ENCODE assay signal across 24 cellular contexts in genomic region chr2:203672856-203673255, GRCh38. TPM values are rescaled to one million over a fixed set of nuclear protein-coding genes. Genes with fewer than 3 reads are reported as not detected.
DNase-seq lines count a peak whose midpoint lies in the region; ATAC-seq and TF ChIP-seq lines count a peak whose summit lies in the region.
"Had no signal": no experiment of that assay in that cellular context is flagged by ENCODE, and none has a peak within 500 bp of the region (broad histone marks: within the 10 kb centered on the region; RNA-seq: fewer than 3 reads in every experiment).

No MANE protein-coding gene starts in this region.

- no peak overlapping the region for H3K4me3 Mint-ChIP-seq in effector memory CD8-positive, alpha-beta T cell
- H3K4me3 Mint-ChIP-seq: CD8-positive, alpha-beta memory T cell; GM23338 had no signal

- TF ChIP-seq CTCF in stomach (IDR thresholded peaks at IDR 0.05) (no peak), A673 (conservative IDR thresholded peaks at IDR 0.05; ENCODE audit: low read depth, low read length) (no peak)

- no peak for TF ChIP-seq POLR2A in stomach (IDR thresholded peaks at IDR 0.05)

- H4K20me1 ChIP-seq in BLaER1 treated with 17β-estradiol and CSF1 and Interleukin-3, amounts not matched to agents 10 nM and 100 nM: no peaks in the 10 kb centered on the region

- H3K36me3 ChIP-seq in BLaER1 treated with 17β-estradiol and CSF1 and Interleukin-3, amounts not matched to agents 10 nM and 100 nM: no peaks in the 10 kb centered on the region; a peak in 1 of 22 replicates
- H3K36me3 ChIP-seq in adipocyte (ENCODE audit: control insufficient read depth, insufficient read depth, low read length, severe bottlenecking) (no peaks in the 10 kb centered on the region), skeletal muscle satellite cell (ENCODE audit: insufficient read depth, low read length) (no peaks in the 10 kb centered on the region), stomach (no peaks in the 10 kb centered on the region), A673 (ENCODE audit: insufficient read depth, low read length, poor library complexity, severe bottlenecking) (no peaks in the 10 kb centered on the region)
- H3K36me3 ChIP-seq: Peyer's patch had no signal

- peaks cover 0 to 5% of the 10 kb centered on the region in 2 donors for H3K9me3 Mint-ChIP-seq in effector memory CD8-positive, alpha-beta T cell
- H3K9me3 Mint-ChIP-seq: CD8-positive, alpha-beta memory T cell had no signal

- DNase-seq in adipocyte (ENCODE audit: low read depth) (peak; percentile 49), NCI-H2029 (lab: John Stamatoyannopoulos, UW) (no peak), stomach (no peak), A673 (ENCODE audit: low spot score) (no peak)
- no peak for DNase-seq in effector memory CD8-positive, alpha-beta T cell
- DNase-seq: ACHN; CD8-positive, alpha-beta memory T cell; DMS53; EL; GF-D8; HCEC 1CT; KBM-7; NCI-H1092 treated with DMSO at 0.1 percent for 48 hours; NCI-H1436 treated with DMSO at 0.1 percent for 48 hours; NCI-H1930; NCI-H226; NCI-H524; NCI-H774; Peyer's patch had no signal

- no peaks in the 10 kb centered on the region for H3K27me3 Mint-ChIP-seq in effector memory CD8-positive, alpha-beta T cell

- H3K36me3 Mint-ChIP-seq in effector memory CD8-positive, alpha-beta T cell (ENCODE audit: insufficient read depth): no peaks in the 10 kb centered on the region

- peak overlapping the region in 1 of 11 experiments; percentile 64; a peak in 2 of 22 replicates for H3K4me2 ChIP-seq in BLaER1 treated with 17β-estradiol and CSF1 and Interleukin-3, amounts not matched to agents 10 nM and 100 nM
- no peak overlapping the region for H3K4me2 ChIP-seq in skeletal muscle satellite cell (ENCODE audit: low read length)
- H3K4me2 ChIP-seq: GM23338 had no signal

- H3K27me3 ChIP-seq in BLaER1 treated with 17β-estradiol and CSF1 and Interleukin-3, amounts not matched to agents 10 nM and 100 nM: no peaks in the 10 kb centered on the region
- H3K27me3 ChIP-seq in adipocyte (replicated peaks; ENCODE audit: control insufficient read depth, insufficient read depth, low read length) (no peaks in the 10 kb centered on the region), skeletal muscle satellite cell (ENCODE audit: control insufficient read depth, insufficient read depth, low read length) (no peaks in the 10 kb centered on the region), stomach (no peaks in the 10 kb centered on the region), A673 (replicated peaks; ENCODE audit: insufficient read depth, low read depth, low read length, poor library complexity) (no peaks in the 10 kb centered on the region)
- H3K27me3 ChIP-seq: Peyer's patch had no signal

- intact Hi-C loops in stomach (cut with DNase I; ENCODE audit: low total_unique reads): no loop called here
- intact Hi-C loops in A673 (cut with micrococcal nuclease; ENCODE audit: unreplicated experiment): no loop called here

- no peak for TF ChIP-seq EP300 in stomach (IDR thresholded peaks at IDR 0.05)

- POLR2A ChIA-PET in A673 (lab: Charles Lee; ENCODE audit: low non-redundant PET): no interaction called here

- peaks cover 3 to 5% of the 10 kb centered on the region in 2 donors for H3K4me1 Mint-ChIP-seq in effector memory CD8-positive, alpha-beta T cell (ENCODE audit: low read depth in 2 of 2)
- H3K4me1 Mint-ChIP-seq: GM23338 had no signal

- ATAC-seq in effector memory CD8-positive, alpha-beta T cell (replicated peaks): no peak
- ATAC-seq: GM23338, SK-N-SH treated with all-trans-retinoic acid at 6 μM for 48 hours had no signal

- peaks cover 27 to 40% (median 34%) of the 10 kb centered on the region in 10 experiments for H3K4me1 ChIP-seq in BLaER1 treated with 17β-estradiol and CSF1 and Interleukin-3, amounts not matched to agents 10 nM and 100 nM
- H3K4me1 ChIP-seq in adipocyte (ENCODE audit: control insufficient read depth, insufficient read depth, low read length): peaks cover 31% of the 10 kb centered on the region
- peaks cover 51% of the 10 kb centered on the region for H3K4me1 ChIP-seq in skeletal muscle satellite cell (ENCODE audit: control insufficient read depth, insufficient read depth, low read length)
- H3K4me1 ChIP-seq in stomach: no peaks in the 10 kb centered on the region
- H3K4me1 ChIP-seq in A673 (ENCODE audit: insufficient read depth, low read length, poor library complexity, severe bottlenecking): no peaks in the 10 kb centered on the region
- H3K4me1 ChIP-seq: Peyer's patch had no signal

- peak overlapping the region; percentile 7 to 11 for H3K27ac Mint-ChIP-seq in effector memory CD8-positive, alpha-beta T cell
- H3K27ac Mint-ChIP-seq: GM23338 had no signal

- BruUV-seq in A673 (replicated peaks; lab: Mats Ljungman, UMichigan): no TSS peak

- CTCF ChIA-PET in A673 (lab: Charles Lee): no interaction called here

- peak overlapping the region in 10 of 11 experiments; percentile 75 to 92 (median 88); a peak in 18 of 22 replicates for H3K27ac ChIP-seq in BLaER1 treated with 17β-estradiol and CSF1 and Interleukin-3, amounts not matched to agents 10 nM and 100 nM
- H3K27ac ChIP-seq in stomach (no peak overlapping the region), A673 (ENCODE audit: low read depth, low read length, poor library complexity, severe bottlenecking) (no peak overlapping the region)
- H3K27ac ChIP-seq: C4-2B, Peyer's patch had no signal

- peak overlapping the region in 1 of 10 experiments; percentile 30; a peak in 1 of 20 replicates for H3K4me3 ChIP-seq in BLaER1 treated with 17β-estradiol and CSF1 and Interleukin-3, amounts not matched to agents 10 nM and 100 nM
- H3K4me3 ChIP-seq in adipocyte (ENCODE audit: low read length): no peak overlapping the region
- no peak overlapping the region for H3K4me3 ChIP-seq in skeletal muscle satellite cell (ENCODE audit: low read length)
- H3K4me3 ChIP-seq in stomach: no peak overlapping the region
- no peak overlapping the region for H3K4me3 ChIP-seq in A673 (ENCODE audit: low read depth, low read length, poor library complexity, severe bottlenecking)
- H3K4me3 ChIP-seq: GM23338, Peyer's patch had no signal

- H3K9me3 ChIP-seq in BLaER1 treated with 17β-estradiol and CSF1 and Interleukin-3, amounts not matched to agents 10 nM and 100 nM (replicated peaks in 1 of 11): peaks cover 10 to 38% (median 29%) of the 10 kb centered on the region in 11 experiments
- H3K9me3 ChIP-seq in adipocyte (ENCODE audit: control insufficient read depth, low read length) (no peaks in the 10 kb centered on the region), skeletal muscle satellite cell (replicated peaks; ENCODE audit: low read length) (peaks cover 3% of the 10 kb centered on the region), stomach (no peaks in the 10 kb centered on the region), A673 (ENCODE audit: low read depth, low read length, poor library complexity, severe bottlenecking) (no peaks in the 10 kb centered on the region)
- H3K9me3 ChIP-seq: Peyer's patch had no signal

- 82 to 91% (median 90%) methylated on average over 3 of the region's 3 CpGs for WGBS in stomach, 5 donors

- peak overlapping the region in 1 of 11 experiments; percentile 80; a peak in 3 of 22 replicates for H3K9ac ChIP-seq in BLaER1 treated with 17β-estradiol and CSF1 and Interleukin-3, amounts not matched to agents 10 nM and 100 nM
- H3K9ac ChIP-seq in adipocyte (ENCODE audit: low read length) (no peak overlapping the region), skeletal muscle satellite cell (ENCODE audit: low read depth, low read length) (peak overlapping the region; percentile 30)

RNA-seq across cellular contexts. Expression of gene CD28, which starts 33.6 kb away (rescaled TPM):
- not detected in 2 replicates for total RNA-seq in skeletal muscle satellite cell (2012; rRNA removed)
- 1 to 10 TPM in 2 of 5 donors, under 1 TPM in 1, not detected in 2; 0.29 to 4.4 (median 2.9) TPM for total RNA-seq in stomach
- under 1 TPM; 0.15 to 0.25 (median 0.23) TPM for polyA plus RNA-seq in stomach
- not detected in 2 replicates for total RNA-seq in A673 (2021)
- total RNA-seq: GM23338 had no signal
- polyA plus RNA-seq: GM23338 had no signal

Comparison
In these comparisons a context has a peak if more than half of its experiments do, and no peak if none do; other contexts are left out.
1. H3K27ac ChIP-seq: peak in BLaER1 treated with 17β-estradiol and CSF1 and Interleukin-3, amounts not matched to agents 10 nM and 100 nM (10 of 11); none in stomach (0 of 5) and A673 (single experiment).